7 cellular contexts compared by ENCODE assay signal in genomic region chr1:200669314-200670214, GRCh38. TPM values are rescaled to one million over a fixed set of nuclear protein-coding genes. Genes with fewer than 3 reads are reported as not detected.
A peak's percentile ranks its signal among the peaks of the same experiment; 100 is the strongest.
DNase-seq lines count a peak whose midpoint lies in the region; ATAC-seq, FAIRE-seq and TF ChIP-seq lines count a peak whose summit lies in the region.

Gene DDX59, minus strand, starts transcription at chr1:200669907. Its CDS starts 3,167 bp downstream, at chr1:200666740.

- H2AFZ ChIP-seq in hepatocyte, result peak within 1 kb of the TSS; percentile 51

- in situ Hi-C loops in astrocyte of the cerebellum (cut with HindIII; ENCODE audit: low sequenced_read_pairs), result loop anchor here (10.0 kb wide), 1 partner anchor 55 kb away; no protein-coding TSS in a partner anchor

- H3K36me3 ChIP-seq in hepatocyte (replicated peaks; ENCODE audit: insufficient read depth, low read depth), result no peaks in the 10 kb centered on the region

- peak within 1 kb of the TSS; percentile 78 for H3K4me2 ChIP-seq in hepatocyte

- no peaks in the 10 kb centered on the region for H4K20me1 ChIP-seq in hepatocyte (ENCODE audit: insufficient read depth, poor library complexity, severe bottlenecking)

- no peaks in the 10 kb centered on the region for H3K9me2 ChIP-seq in hepatocyte (replicated peaks; ENCODE audit: insufficient read depth)

- peak within 1 kb of the TSS; percentile 99 for H3K27ac ChIP-seq in hepatocyte

- H3K4me3 ChIP-seq in astrocyte of the cerebellum (ENCODE audit: low read depth, low read length), result peak within 1 kb of the TSS; percentile 83
- H3K4me3 ChIP-seq in hepatocyte, result peak within 1 kb of the TSS; percentile 65

- no peaks in the 10 kb centered on the region for H3K9me3 ChIP-seq in hepatocyte (ENCODE audit: low read depth)

- peak; percentile 83 for FAIRE-seq in GM18507 (lab: Jason Lieb, UNC)

- ATAC-seq in HG02981 (IDR thresholded peaks at IDR 0.05; ENCODE audit: unreplicated experiment), result peak; percentile 91

- TF ChIP-seq CTCF in astrocyte of the cerebellum (IDR thresholded peaks at IDR 0.05; ENCODE audit: low read depth, low read length, missing control alignments), result no peak
- TF ChIP-seq CTCF in hepatocyte (IDR thresholded peaks at IDR 0.05; ENCODE audit: poor library complexity), result no peak

- DNase-seq in GM18507 (ENCODE audit: extremely low spot score, insufficient read length, low read depth) (peak; percentile 91), NCI-H2029 treated with DMSO at 0.1 percent for 48 hours (lab: John Stamatoyannopoulos, UW) (peak; percentile 88), T-helper 9 cell (peak; percentile 85), astrocyte of the cerebellum (ENCODE audit: low read depth) (peak; percentile 94), hepatocyte (ENCODE audit: low spot score) (peak; percentile 97), retina (peak; percentile 98)

- H3K27me3 ChIP-seq in hepatocyte, result no peaks in the 10 kb centered on the region

- WGBS in hepatocyte (ENCODE audit: low lambda C conversion rate, missing lambda C conversion rate), result under 1% methylated on average over 53 of the region's 89 CpGs

- H3K79me2 ChIP-seq in hepatocyte, result peaks cover 36% of the 10 kb centered on the region

- peaks cover 7% of the 10 kb centered on the region for H3K4me1 ChIP-seq in hepatocyte (ENCODE audit: insufficient read depth)

RNA-seq across cellular contexts. Expression of gene DDX59, which starts in this region (rescaled TPM):
- total RNA-seq in hepatocyte, result 19.9 TPM in 2 replicates
- 10.5 and 13.6 TPM in 2 replicates for polyA plus RNA-seq in hepatocyte

Comparison
In these comparisons a context has a peak if more than half of its experiments do, and no peak if none do; other contexts are left out.
1. Peak in every context shown above with its lines: DNase-seq, ATAC-seq, H3K4me3 ChIP-seq and H3K27ac ChIP-seq.